Comparison of ENCODE assay signal across 28 cellular contexts in genomic region chr3:78999139-78999538, GRCh38.
"Had no signal": no experiment of that assay in that cellular context is flagged by ENCODE, and none has a peak within 500 bp of the region (broad histone marks: within the 10 kb centered on the region; RNA-seq: fewer than 3 reads in every experiment).

No MANE protein-coding gene starts in this region.

- H3K9me3 ChIP-seq: colonic mucosa, esophagus muscularis mucosa, esophagus squamous epithelium, gastrocnemius medialis, gastroesophageal sphincter had no signal

- H3K36me3 ChIP-seq: colonic mucosa, esophagus muscularis mucosa, esophagus squamous epithelium, gastrocnemius medialis, gastroesophageal sphincter, heart left ventricle, heart right ventricle had no signal

- FAIRE-seq: colon, endometrium, endothelial cell of umbilical vein, frontal cortex had no signal

- H3K27me3 ChIP-seq: colonic mucosa, dorsolateral prefrontal cortex, esophagus muscularis mucosa, esophagus squamous epithelium, foreskin keratinocyte, gastrocnemius medialis, gastroesophageal sphincter, heart left ventricle, heart right ventricle had no signal

- DNase-seq: colonic mucosa; cortex of kidney; dermis blood vessel endothelial cell; dorsolateral prefrontal cortex; effector CD4-positive, alpha-beta T cell; effector CD8-positive, alpha-beta T cell; effector memory CD4-positive, alpha-beta T cell; effector memory CD8-positive, alpha-beta T cell; endodermal cell; erythroblast; esophagus squamous epithelium; foreskin fibroblast; foreskin keratinocyte; foreskin melanocyte; gastrocnemius medialis; glutamatergic neuron; head of caudate nucleus; heart left ventricle; heart right ventricle had no signal

- H3K4me3 ChIP-seq: colonic mucosa, coronary artery, dorsolateral prefrontal cortex, esophagus muscularis mucosa, esophagus squamous epithelium, gastrocnemius medialis, gastroesophageal sphincter, heart left ventricle, heart right ventricle had no signal

- H3K4me1 ChIP-seq: colonic mucosa, esophagus muscularis mucosa, foreskin keratinocyte, gastrocnemius medialis, gastroesophageal sphincter, heart right ventricle had no signal

- H3K27ac ChIP-seq: colonic mucosa, coronary artery, dorsolateral prefrontal cortex, epithelial cell of prostate, esophagus muscularis mucosa, esophagus squamous epithelium, foreskin keratinocyte, gastrocnemius medialis, gastroesophageal sphincter, heart left ventricle, heart right ventricle had no signal

- ATAC-seq: effector memory CD8-positive, alpha-beta T cell; esophagus mucosa; foreskin keratinocyte; gastrocnemius medialis; gastroesophageal sphincter; heart left ventricle; heart right ventricle had no signal
